15 cellular contexts compared by ENCODE assay signal in genomic region chrX:78513996-78514745, GRCh38.
A peak's percentile ranks its signal among the peaks of the same experiment; 100 is the strongest.
DNase-seq lines count a peak whose midpoint lies in the region; ATAC-seq and TF ChIP-seq lines count a peak whose summit lies in the region.
"Had no signal": no experiment of that assay in that cellular context is flagged by ENCODE, and none has a peak within 500 bp of the region (broad histone marks: within the 10 kb centered on the region; RNA-seq: fewer than 3 reads in every experiment).

No MANE protein-coding gene starts in this region.

- peak; percentile 42; the same call in 1 of the 2 replicates for TF ChIP-seq EP300 in Ishikawa (IDR thresholded peaks at IDR 0.05; ENCODE audit: borderline replicate concordance)

- peak overlapping the region in 2 of 3 experiments; percentile 17 to 18 for H3K27ac Mint-ChIP-seq in nephron

- H3K27me3 Mint-ChIP-seq in nephron (ENCODE audit: low read depth) = no peaks in the 10 kb centered on the region
- H3K27me3 Mint-ChIP-seq: activated naive CD8-positive, alpha-beta T cell treated with anti-CD3 and anti-CD28 coated beads, Interleukin-2, amount 10 ng/mL, durations not matched to agents 7 days and 5 days had no signal

- no peak for TF ChIP-seq RAD21 in Ishikawa (IDR thresholded peaks at IDR 0.05; ENCODE audit: low read depth)

- no peaks in the 10 kb centered on the region for H3K9me3 ChIP-seq in ectodermal cell (ENCODE audit: control insufficient read depth, low read length)
- H3K9me3 ChIP-seq: thoracic aorta had no signal

- ATAC-seq in GM21723 (IDR thresholded peaks at IDR 0.05; ENCODE audit: unreplicated experiment) = no peak
- ATAC-seq: left ventricle myocardium superior, Panc1 had no signal

- H3K4me3 ChIP-seq in ectodermal cell (ENCODE audit: insufficient read depth, low read depth, low read length) = no peak overlapping the region
- H3K4me3 ChIP-seq: thoracic aorta had no signal

- H3K27ac ChIP-seq in ectodermal cell (ENCODE audit: insufficient read depth, low read depth, low read length, poor library complexity, severe bottlenecking) = peak overlapping the region; percentile 52

- no peak overlapping the region for H3K4me3 Mint-ChIP-seq in nephron
- H3K4me3 Mint-ChIP-seq: activated naive CD8-positive, alpha-beta T cell treated with anti-CD3 and anti-CD28 coated beads, Interleukin-2, amount 10 ng/mL, durations not matched to agents 7 days and 5 days had no signal

- no peaks in the 10 kb centered on the region for H3K36me3 ChIP-seq in ectodermal cell (ENCODE audit: control insufficient read depth, insufficient read depth, low read length)
- H3K36me3 ChIP-seq: thoracic aorta had no signal

- DNase-seq in EL = peak; percentile 3
- no peak for DNase-seq in OCI-M1 (lab: John Stamatoyannopoulos, UW)
- no peak for DNase-seq in AG08396 (ENCODE audit: low spot score)
- DNase-seq in DMS114 treated with DMSO at 0.1 percent for 48 hours (lab: John Stamatoyannopoulos, UW; ENCODE audit: unreplicated experiment) = no peak
- DNase-seq: activated CD4-positive, alpha-beta T cell treated with anti-CD3 and anti-CD28 coated beads, Interleukin-2, amount 50 U/mL, for 4 hours; activated naive CD8-positive, alpha-beta T cell treated with anti-CD3 and anti-CD28 coated beads, Interleukin-2, amount 10 ng/mL, durations not matched to agents 7 days and 5 days; left ventricle myocardium superior; NCI-H1048; NCI-H446 had no signal

- peaks cover 10% of the 10 kb centered on the region for H3K4me1 Mint-ChIP-seq in nephron

- no peaks in the 10 kb centered on the region for H3K36me3 Mint-ChIP-seq in nephron (ENCODE audit: low read depth)

- no peaks in the 10 kb centered on the region for H3K27me3 ChIP-seq in ectodermal cell (ENCODE audit: control insufficient read depth, insufficient read depth, low read length, poor library complexity, severe bottlenecking)

- peaks cover 7% of the 10 kb centered on the region for H3K9me3 Mint-ChIP-seq in nephron

- WGBS in ectodermal cell, 2 experiments = 23 to 38% methylated on average over 3 of the region's 4 CpGs

- H3K4me1 ChIP-seq in ectodermal cell (ENCODE audit: control insufficient read depth, insufficient read depth, low read length) = no peaks in the 10 kb centered on the region

- TF ChIP-seq CTCF in nephron (IDR thresholded peaks at IDR 0.05; ENCODE audit: unreplicated experiment in 3 of 3) = no peak

TF ChIP-seq in Ishikawa, 13 proteins besides CTCF, POLR2A, EP300 and RAD21:
- TF ChIP-seq REST (IDR thresholded peaks at IDR 0.05; ENCODE audit: low read depth) (no peak), FOXM1 (IDR thresholded peaks at IDR 0.05; ENCODE audit: borderline replicate concordance, low read depth) (no peak)
